8 cellular contexts compared by ENCODE assay signal in the genomic region with DNA sequence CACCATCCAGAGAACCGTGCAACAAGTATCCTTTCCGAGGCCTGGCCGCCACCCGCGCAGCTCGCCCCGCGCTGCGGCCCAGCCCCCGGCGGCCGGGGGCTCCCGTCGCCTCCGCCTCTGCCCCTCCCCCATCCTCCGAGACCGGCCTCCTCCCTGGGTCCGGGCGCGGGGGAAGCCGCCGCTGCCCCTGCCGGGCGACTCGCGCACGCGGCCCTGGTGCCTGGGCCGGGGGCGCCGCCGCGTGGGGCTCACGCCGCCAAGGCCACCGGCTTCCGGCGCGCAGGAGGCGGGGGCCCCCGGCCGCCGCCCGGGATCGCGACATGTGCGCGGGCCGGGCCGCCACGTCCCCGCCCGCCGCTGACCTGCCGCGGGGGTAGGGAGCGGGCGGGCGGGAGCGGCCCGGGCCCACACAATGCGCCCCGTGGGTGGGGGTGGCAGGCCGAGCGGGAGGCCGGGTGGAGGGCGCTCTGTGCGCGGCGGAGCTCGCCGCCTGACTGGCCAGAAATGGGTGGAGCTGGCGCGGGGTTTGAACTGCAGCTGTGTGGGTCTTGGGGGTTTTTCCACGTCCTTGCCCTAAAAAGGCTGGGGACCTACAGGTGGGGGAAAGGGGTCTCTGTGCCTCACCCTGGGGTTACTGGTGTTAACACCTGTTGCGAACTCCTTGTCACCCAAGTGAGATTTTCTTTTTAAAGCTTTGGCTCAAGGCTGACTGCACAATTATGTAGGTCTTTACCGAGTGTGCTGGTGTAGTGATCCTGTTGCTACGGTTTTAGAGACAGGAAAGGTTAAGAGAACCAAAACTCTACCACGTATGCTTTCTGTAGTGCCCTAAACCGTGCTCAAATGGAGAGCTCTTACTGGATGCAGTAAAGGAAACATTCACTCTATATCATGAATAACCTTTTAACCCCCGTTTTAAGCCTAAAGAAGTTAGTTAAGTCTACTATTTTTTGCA. TPM values are rescaled to one million over a fixed set of nuclear protein-coding genes. Genes with fewer than 3 reads are reported as not detected.
A peak's percentile ranks its signal among the peaks of the same experiment; 100 is the strongest.
DNase-seq lines count a peak whose midpoint lies in the region; ATAC-seq and TF ChIP-seq lines count a peak whose summit lies in the region.

No MANE protein-coding gene starts in this region.

- peak overlapping the region; percentile 84 for H3K4me3 ChIP-seq in GM12865 (ENCODE audit: low read depth, low read length)

- DNase-seq in GM12865 (ENCODE audit: low read depth): peak; percentile 76
- DNase-seq in LHCN-M2 (ENCODE audit: low read depth): peak; percentile 47
- DNase-seq in activated CD4-positive, alpha-beta T cell treated with anti-CD3 and anti-CD28 coated beads, Interleukin-2, amount 50 U/mL, for 1 hour: peak; percentile 33
- peak; percentile 52 for DNase-seq in dermis blood vessel endothelial cell
- DNase-seq in lung microvascular endothelial cell (ENCODE audit: low read depth in 2 of 2): peak; percentile 48 to 66
- DNase-seq in stimulated activated CD4-positive, alpha-beta T cell treated with anti-CD3 and anti-CD28 coated beads, TNF-alpha, amount 100 ng/mL, for 4 hours (ENCODE audit: low read depth in 3 of 3): peak; percentile 23 to 32 (median 32)
- no peak for DNase-seq in T1000 (lab: John Stamatoyannopoulos, UW)

- peak; percentile 43 for ATAC-seq in GM21737 (IDR thresholded peaks at IDR 0.05; ENCODE audit: unreplicated experiment)

- no peak for TF ChIP-seq CTCF in GM12865 (IDR thresholded peaks at IDR 0.05; ENCODE audit: insufficient read depth, low read depth, low read length, missing control alignments)

RNA-seq across cellular contexts. Expression of a gene that starts 32.3 kb away (rescaled TPM):
- 414 and 533 TPM in 2 replicates for total RNA-seq in LHCN-M2 (2014; rRNA removed)
- 117 TPM for polyA plus RNA-seq in LHCN-M2 (2012)
- total RNA-seq in dermis blood vessel endothelial cell: 475 and 624 TPM in 2 replicates
- 212 and 217 TPM in 2 replicates for total RNA-seq in lung microvascular endothelial cell
